In the genomic region with DNA sequence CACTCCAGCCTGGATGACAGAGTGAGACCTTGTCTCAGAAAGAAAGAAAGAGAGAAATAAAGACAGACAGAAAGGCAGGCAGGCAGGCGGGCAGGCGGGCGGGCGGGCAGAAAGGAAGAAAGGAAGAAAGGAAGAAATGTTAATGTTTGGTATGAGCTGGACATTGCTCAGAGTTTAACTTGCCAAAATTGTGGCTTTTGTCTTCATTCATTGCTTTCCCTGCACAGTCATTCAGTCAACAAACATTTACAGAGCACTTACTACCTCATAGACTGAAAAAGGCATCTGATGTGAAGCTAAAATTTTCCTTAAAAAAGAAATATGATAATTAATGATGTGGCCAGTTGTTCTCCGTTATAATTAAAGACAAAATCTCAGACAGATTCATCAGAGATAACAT, we compare ENCODE assay signal across 1 cellular context.
TF ChIP-seq lines count a peak whose summit lies in the region.

No MANE protein-coding gene starts in this region.

TF ChIP-seq in GM23338, 12 proteins besides CTCF, POLR2A, EP300 and RAD21 (continued from another document):
- TF ChIP-seq, protein P1, sequence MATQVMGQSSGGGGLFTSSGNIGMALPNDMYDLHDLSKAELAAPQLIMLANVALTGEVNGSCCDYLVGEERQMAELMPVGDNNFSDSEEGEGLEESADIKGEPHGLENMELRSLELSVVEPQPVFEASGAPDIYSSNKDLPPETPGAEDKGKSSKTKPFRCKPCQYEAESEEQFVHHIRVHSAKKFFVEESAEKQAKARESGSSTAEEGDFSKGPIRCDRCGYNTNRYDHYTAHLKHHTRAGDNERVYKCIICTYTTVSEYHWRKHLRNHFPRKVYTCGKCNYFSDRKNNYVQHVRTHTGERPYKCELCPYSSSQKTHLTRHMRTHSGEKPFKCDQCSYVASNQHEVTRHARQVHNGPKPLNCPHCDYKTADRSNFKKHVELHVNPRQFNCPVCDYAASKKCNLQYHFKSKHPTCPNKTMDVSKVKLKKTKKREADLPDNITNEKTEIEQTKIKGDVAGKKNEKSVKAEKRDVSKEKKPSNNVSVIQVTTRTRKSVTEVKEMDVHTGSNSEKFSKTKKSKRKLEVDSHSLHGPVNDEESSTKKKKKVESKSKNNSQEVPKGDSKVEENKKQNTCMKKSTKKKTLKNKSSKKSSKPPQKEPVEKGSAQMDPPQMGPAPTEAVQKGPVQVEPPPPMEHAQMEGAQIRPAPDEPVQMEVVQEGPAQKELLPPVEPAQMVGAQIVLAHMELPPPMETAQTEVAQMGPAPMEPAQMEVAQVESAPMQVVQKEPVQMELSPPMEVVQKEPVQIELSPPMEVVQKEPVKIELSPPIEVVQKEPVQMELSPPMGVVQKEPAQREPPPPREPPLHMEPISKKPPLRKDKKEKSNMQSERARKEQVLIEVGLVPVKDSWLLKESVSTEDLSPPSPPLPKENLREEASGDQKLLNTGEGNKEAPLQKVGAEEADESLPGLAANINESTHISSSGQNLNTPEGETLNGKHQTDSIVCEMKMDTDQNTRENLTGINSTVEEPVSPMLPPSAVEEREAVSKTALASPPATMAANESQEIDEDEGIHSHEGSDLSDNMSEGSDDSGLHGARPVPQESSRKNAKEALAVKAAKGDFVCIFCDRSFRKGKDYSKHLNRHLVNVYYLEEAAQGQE (IDR thresholded peaks at IDR 0.05; ENCODE audit: unreplicated experiment): no peak
- no peak for TF ChIP-seq STAT1 (IDR thresholded peaks at IDR 0.05; ENCODE audit: unreplicated experiment)
- TF ChIP-seq, protein P2, sequence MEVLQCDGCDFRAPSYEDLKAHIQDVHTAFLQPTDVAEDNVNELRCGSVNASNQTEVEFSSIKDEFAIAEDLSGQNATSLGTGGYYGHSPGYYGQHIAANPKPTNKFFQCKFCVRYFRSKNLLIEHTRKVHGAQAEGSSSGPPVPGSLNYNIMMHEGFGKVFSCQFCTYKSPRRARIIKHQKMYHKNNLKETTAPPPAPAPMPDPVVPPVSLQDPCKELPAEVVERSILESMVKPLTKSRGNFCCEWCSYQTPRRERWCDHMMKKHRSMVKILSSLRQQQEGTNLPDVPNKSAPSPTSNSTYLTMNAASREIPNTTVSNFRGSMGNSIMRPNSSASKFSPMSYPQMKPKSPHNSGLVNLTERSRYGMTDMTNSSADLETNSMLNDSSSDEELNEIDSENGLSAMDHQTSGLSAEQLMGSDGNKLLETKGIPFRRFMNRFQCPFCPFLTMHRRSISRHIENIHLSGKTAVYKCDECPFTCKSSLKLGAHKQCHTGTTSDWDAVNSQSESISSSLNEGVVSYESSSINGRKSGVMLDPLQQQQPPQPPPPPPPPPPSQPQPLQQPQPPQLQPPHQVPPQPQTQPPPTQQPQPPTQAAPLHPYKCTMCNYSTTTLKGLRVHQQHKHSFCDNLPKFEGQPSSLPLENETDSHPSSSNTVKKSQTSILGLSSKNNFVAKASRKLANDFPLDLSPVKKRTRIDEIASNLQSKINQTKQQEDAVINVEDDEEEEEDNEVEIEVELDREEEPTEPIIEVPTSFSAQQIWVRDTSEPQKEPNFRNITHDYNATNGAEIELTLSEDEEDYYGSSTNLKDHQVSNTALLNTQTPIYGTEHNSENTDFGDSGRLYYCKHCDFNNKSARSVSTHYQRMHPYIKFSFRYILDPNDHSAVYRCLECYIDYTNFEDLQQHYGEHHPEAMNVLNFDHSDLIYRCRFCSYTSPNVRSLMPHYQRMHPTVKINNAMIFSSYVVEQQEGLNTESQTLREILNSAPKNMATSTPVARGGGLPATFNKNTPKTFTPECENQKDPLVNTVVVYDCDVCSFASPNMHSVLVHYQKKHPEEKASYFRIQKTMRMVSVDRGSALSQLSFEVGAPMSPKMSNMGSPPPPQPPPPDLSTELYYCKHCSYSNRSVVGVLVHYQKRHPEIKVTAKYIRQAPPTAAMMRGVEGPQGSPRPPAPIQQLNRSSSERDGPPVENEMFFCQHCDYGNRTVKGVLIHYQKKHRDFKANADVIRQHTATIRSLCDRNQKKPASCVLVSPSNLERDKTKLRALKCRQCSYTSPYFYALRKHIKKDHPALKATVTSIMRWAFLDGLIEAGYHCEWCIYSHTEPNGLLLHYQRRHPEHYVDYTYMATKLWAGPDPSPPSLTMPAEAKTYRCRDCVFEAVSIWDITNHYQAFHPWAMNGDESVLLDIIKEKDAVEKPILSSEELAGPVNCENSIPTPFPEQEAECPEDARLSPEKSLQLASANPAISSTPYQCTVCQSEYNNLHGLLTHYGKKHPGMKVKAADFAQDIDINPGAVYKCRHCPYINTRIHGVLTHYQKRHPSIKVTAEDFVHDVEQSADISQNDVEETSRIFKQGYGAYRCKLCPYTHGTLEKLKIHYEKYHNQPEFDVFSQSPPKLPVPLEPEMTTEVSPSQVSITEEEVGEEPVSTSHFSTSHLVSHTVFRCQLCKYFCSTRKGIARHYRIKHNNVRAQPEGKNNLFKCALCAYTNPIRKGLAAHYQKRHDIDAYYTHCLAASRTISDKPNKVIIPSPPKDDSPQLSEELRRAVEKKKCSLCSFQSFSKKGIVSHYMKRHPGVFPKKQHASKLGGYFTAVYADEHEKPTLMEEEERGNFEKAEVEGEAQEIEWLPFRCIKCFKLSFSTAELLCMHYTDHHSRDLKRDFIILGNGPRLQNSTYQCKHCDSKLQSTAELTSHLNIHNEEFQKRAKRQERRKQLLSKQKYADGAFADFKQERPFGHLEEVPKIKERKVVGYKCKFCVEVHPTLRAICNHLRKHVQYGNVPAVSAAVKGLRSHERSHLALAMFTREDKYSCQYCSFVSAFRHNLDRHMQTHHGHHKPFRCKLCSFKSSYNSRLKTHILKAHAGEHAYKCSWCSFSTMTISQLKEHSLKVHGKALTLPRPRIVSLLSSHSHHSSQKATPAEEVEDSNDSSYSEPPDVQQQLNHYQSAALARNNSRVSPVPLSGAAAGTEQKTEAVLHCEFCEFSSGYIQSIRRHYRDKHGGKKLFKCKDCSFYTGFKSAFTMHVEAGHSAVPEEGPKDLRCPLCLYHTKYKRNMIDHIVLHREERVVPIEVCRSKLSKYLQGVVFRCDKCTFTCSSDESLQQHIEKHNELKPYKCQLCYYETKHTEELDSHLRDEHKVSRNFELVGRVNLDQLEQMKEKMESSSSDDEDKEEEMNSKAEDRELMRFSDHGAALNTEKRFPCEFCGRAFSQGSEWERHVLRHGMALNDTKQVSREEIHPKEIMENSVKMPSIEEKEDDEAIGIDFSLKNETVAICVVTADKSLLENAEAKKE (CRISPR knock-in tag; IDR thresholded peaks at IDR 0.05): no peak
